In the genomic region with DNA sequence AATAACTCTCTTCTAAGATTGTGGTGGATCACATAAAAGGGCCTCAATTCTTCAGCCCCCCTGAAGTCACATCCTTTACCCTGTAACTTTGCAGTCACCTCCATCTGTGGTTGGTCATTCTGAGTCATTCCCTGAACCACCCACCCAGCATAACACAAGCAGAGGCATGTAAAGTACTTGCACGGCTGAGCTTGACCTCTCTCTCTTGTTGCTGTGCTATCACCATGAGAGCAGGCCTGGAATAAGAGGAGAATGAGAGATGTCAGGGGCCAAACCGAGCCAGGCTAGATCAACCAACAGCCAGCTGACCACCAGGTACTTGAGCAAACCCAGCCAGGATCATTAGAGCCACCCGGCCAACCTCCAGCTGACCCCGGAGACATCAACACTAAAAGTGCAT, we compare ENCODE assay signal across 10 cellular contexts. TPM values are rescaled to one million over a fixed set of nuclear protein-coding genes. Genes with fewer than 3 reads are reported as not detected.
DNase-seq lines count a peak whose midpoint lies in the region; ATAC-seq and TF ChIP-seq lines count a peak whose summit lies in the region.
"Had no signal": no experiment of that assay in that cellular context is flagged by ENCODE, and none has a peak within 500 bp of the region (broad histone marks: within the 10 kb centered on the region; RNA-seq: fewer than 3 reads in every experiment).

No MANE protein-coding gene starts in this region.

- no peaks in the 10 kb centered on the region for H3K36me3 Mint-ChIP-seq in type B pancreatic cell
- H3K36me3 Mint-ChIP-seq in activated naive CD4-positive, alpha-beta T cell treated with anti-CD3 and anti-CD28 coated beads for 36 hours (ENCODE audit: low read depth), result no peaks in the 10 kb centered on the region

- H3K9me3 ChIP-seq in neuron (ENCODE audit: low read length), result no peaks in the 10 kb centered on the region

- H3K4me3 Mint-ChIP-seq in type B pancreatic cell, result no peak overlapping the region
- no peak overlapping the region for H3K4me3 Mint-ChIP-seq in activated naive CD4-positive, alpha-beta T cell treated with anti-CD3 and anti-CD28 coated beads for 36 hours

- H3K36me3 ChIP-seq in neuron (ENCODE audit: insufficient read depth, low read length), result no peaks in the 10 kb centered on the region

- no peak for TF ChIP-seq CTCF in type B pancreatic cell (conservative IDR thresholded peaks at IDR 0.05)

- H3K27me3 ChIP-seq in neuron (ENCODE audit: insufficient read depth, low read length), result no peaks in the 10 kb centered on the region

- H2AFZ ChIP-seq in neuron (ENCODE audit: low read depth, low read length), result peak overlapping the region; percentile 8

- peaks cover 4% of the 10 kb centered on the region for H3K9me3 Mint-ChIP-seq in type B pancreatic cell
- H3K9me3 Mint-ChIP-seq in activated naive CD4-positive, alpha-beta T cell treated with anti-CD3 and anti-CD28 coated beads for 36 hours, result no peaks in the 10 kb centered on the region

- H3K4me1 Mint-ChIP-seq in type B pancreatic cell (ENCODE audit: unreplicated experiment), result no peaks in the 10 kb centered on the region
- peaks cover 18% of the 10 kb centered on the region for H3K4me1 Mint-ChIP-seq in activated naive CD4-positive, alpha-beta T cell treated with anti-CD3 and anti-CD28 coated beads for 36 hours (ENCODE audit: low read depth)

- CTCF ChIA-PET in activated naive CD4-positive, alpha-beta T cell treated with anti-CD3 and anti-CD28 coated beads for 36 hours (lab: Charles Lee), result interaction anchor here (0.6 to 3.3 kb wide), 2 partner anchors 12 to 115 kb away, joined by 6 to 30 read pairs; a partner anchor contains a TSS

- ATAC-seq in GM18868 (IDR thresholded peaks at IDR 0.05; ENCODE audit: unreplicated experiment) (peak; percentile 83), HG02798 (IDR thresholded peaks at IDR 0.05; ENCODE audit: poor library complexity, unreplicated experiment) (peak; percentile 75)

- intact Hi-C loops in activated naive CD4-positive, alpha-beta T cell treated with anti-CD3 and anti-CD28 coated beads for 36 hours (cut with micrococcal nuclease), result no loop called here

- no peak overlapping the region for H3K4me3 ChIP-seq in neuron (ENCODE audit: low read length)
- H3K4me3 ChIP-seq: SK-N-MC had no signal

- no peaks in the 10 kb centered on the region for H3K27me3 Mint-ChIP-seq in type B pancreatic cell
- H3K27me3 Mint-ChIP-seq in activated naive CD4-positive, alpha-beta T cell treated with anti-CD3 and anti-CD28 coated beads for 36 hours (ENCODE audit: low read depth), result peaks cover 2% of the 10 kb centered on the region

- DNase-seq in RPMI7951 (ENCODE audit: low read depth), result peak; percentile 95
- no peak for DNase-seq in type B pancreatic cell (ENCODE audit: extremely low spot score, unreplicated experiment)
- no peak for DNase-seq in activated naive CD4-positive, alpha-beta T cell treated with anti-CD3 and anti-CD28 coated beads for 36 hours
- DNase-seq in activated CD8-positive, alpha-beta memory T cell treated with anti-CD3 and anti-CD28 coated beads, Interleukin-2, amount 50 U/mL, for 4 hours, result no peak
- DNase-seq in NCI-H1417 treated with DMSO at 0.1 percent for 48 hours (lab: John Stamatoyannopoulos, UW), result no peak
- DNase-seq: stimulated activated naive CD4-positive, alpha-beta T cell had no signal

- H3K27ac Mint-ChIP-seq in type B pancreatic cell, result no peak overlapping the region
- no peak overlapping the region for H3K27ac Mint-ChIP-seq in activated naive CD4-positive, alpha-beta T cell treated with anti-CD3 and anti-CD28 coated beads for 36 hours

- peaks cover 3% of the 10 kb centered on the region for H3K4me1 ChIP-seq in neuron (ENCODE audit: insufficient read depth, low read length)

RNA-seq across cellular contexts. Expression of a gene that starts 13.5 kb away (rescaled TPM):
- 94.3 and 97.4 TPM in 2 replicates for total RNA-seq in RPMI7951 (2014; rRNA removed; shearing (Covaris generic))
- 11.0 and 16.7 TPM in 2 replicates for total RNA-seq in type B pancreatic cell (ENCODE audit: low replicate concordance)
- total RNA-seq in activated naive CD4-positive, alpha-beta T cell treated with anti-CD3 and anti-CD28 coated beads for 36 hours, result 10 to 100 TPM; 48.9 to 52.8 TPM
